In genomic region chr3:58573638-58574037, GRCh38 we compare ENCODE assay signal across 21 cellular contexts. TPM values are rescaled to one million over a fixed set of nuclear protein-coding genes. Genes with fewer than 3 reads are reported as not detected.
DNase-seq lines count a peak whose midpoint lies in the region; ATAC-seq and TF ChIP-seq lines count a peak whose summit lies in the region.
"Had no signal": no experiment of that assay in that cellular context is flagged by ENCODE, and none has a peak within 500 bp of the region (broad histone marks: within the 10 kb centered on the region; RNA-seq: fewer than 3 reads in every experiment).

No MANE protein-coding gene starts in this region.

- H3K4me3 ChIP-seq in thyroid gland (replicated peaks in 1 of 3) (no peak overlapping the region), coronary artery (no peak overlapping the region), aorta (ENCODE audit: low read length in 2 of 2) (no peak overlapping the region)

- no peak for DNase-seq in WTC11 (ENCODE audit: low spot score)
- DNase-seq in fibroblast of gingiva (ENCODE audit: low read depth), result peak; percentile 57
- peak; percentile 74 for DNase-seq in left kidney (ENCODE audit: low read depth, low spot score)
- no peak for DNase-seq in thyroid gland
- no peak for DNase-seq in coronary artery (ENCODE audit: low spot score)
- no peak for DNase-seq in aorta
- DNase-seq in T-cell, result no peak
- DNase-seq: activated CD4-positive, alpha-beta T cell treated with anti-CD3 and anti-CD28 coated beads, Interleukin-2, amount 10 ng/mL, durations not matched to agents 7 days and 5 days; activated CD8-positive, alpha-beta memory T cell treated with anti-CD3 and anti-CD28 coated beads, Interleukin-2, amount 50 U/mL, for 4 hours; activated naive CD8-positive, alpha-beta T cell treated with anti-CD3 and anti-CD28 coated beads, Interleukin-2, amount 50 U/mL, for 24 hours; central memory CD4-positive, alpha-beta T cell; DND-41; effector memory CD8-positive, alpha-beta T cell; Karpas-422; NCI-H1105 treated with DMSO at 0.1 percent for 48 hours; NCI-H2107; NCI-H524 treated with DMSO at 0.1 percent for 48 hours; nucleus accumbens; retina; T-helper 1 cell had no signal

- peak overlapping the region; percentile 44 to 69 (median 52) for H3K27ac ChIP-seq in thyroid gland
- peak overlapping the region in 1 of 2 donors; percentile 74 for H3K27ac ChIP-seq in coronary artery
- no peak overlapping the region for H3K27ac ChIP-seq in aorta (ENCODE audit: low read depth in 1 of 2, low read length in 2 of 2)

- H3K27me3 ChIP-seq in thyroid gland (no peaks in the 10 kb centered on the region), aorta (ENCODE audit: control insufficient read depth in 1 of 2, insufficient read depth in 2 of 2, low read length in 1 of 2) (no peaks in the 10 kb centered on the region)

- peaks cover 33% of the 10 kb centered on the region for H3K4me1 Mint-ChIP-seq in WTC11
- peaks cover 5 to 6% (median 5%) of the 10 kb centered on the region in 3 donors for H3K4me1 Mint-ChIP-seq in T-cell

- H3K9me3 ChIP-seq in thyroid gland, result no peaks in the 10 kb centered on the region
- no peaks in the 10 kb centered on the region for H3K9me3 ChIP-seq in aorta (ENCODE audit: control insufficient read depth, low read length)

- no peak for TF ChIP-seq POLR2A in thyroid gland (IDR thresholded peaks at IDR 0.05)

- intact Hi-C loops in thyroid gland (cut with DNase I) (no loop called here), aorta (cut with DNase I) (no loop called here)

- POLR2A ChIA-PET in WTC11 (lab: Charles Lee) (interaction anchor here (1.0 kb wide), 1 partner anchor 14 kb away, joined by 3 read pairs; no protein-coding TSS in a partner anchor), T-cell (lab: Charles Lee) (no interaction called here)

- H3K27me3 Mint-ChIP-seq in WTC11 (ENCODE audit: low read depth) (peaks cover 6% of the 10 kb centered on the region), T-cell (peaks cover 0 to 9% of the 10 kb centered on the region in 2 donors)

- H3K9me3 Mint-ChIP-seq in WTC11 (peaks cover 11% of the 10 kb centered on the region), T-cell (no peaks in the 10 kb centered on the region)
- H3K9me3 Mint-ChIP-seq: activated CD4-positive, alpha-beta T cell treated with anti-CD3 and anti-CD28 coated beads, Interleukin-2, amount 10 ng/mL, durations not matched to agents 7 days and 5 days; activated naive CD8-positive, alpha-beta T cell treated with anti-CD3 and anti-CD28 coated beads, Interleukin-2, amount 50 U/mL, for 24 hours; effector memory CD8-positive, alpha-beta T cell had no signal

- CTCF ChIA-PET in WTC11 (lab: Charles Lee) (interaction anchor here (0.9 to 14.3 kb wide), 7 partner anchors 8 to 62 kb away, joined by 3 to 223 read pairs (median 5); no protein-coding TSS in a partner anchor), T-cell (lab: Charles Lee) (interaction anchor here in 1 of 2 donors (0.5 kb wide), 1 partner anchor 1031 kb away, joined by 6 read pairs; no protein-coding TSS in a partner anchor)

- H3K36me3 Mint-ChIP-seq in WTC11 (peaks cover 2% of the 10 kb centered on the region; the same call in 1 of the 2 replicates), T-cell (no peaks in the 10 kb centered on the region)

- no peak overlapping the region for H3K4me3 Mint-ChIP-seq in WTC11
- no peak overlapping the region for H3K4me3 Mint-ChIP-seq in T-cell
- H3K4me3 Mint-ChIP-seq: activated CD4-positive, alpha-beta T cell treated with anti-CD3 and anti-CD28 coated beads, Interleukin-2, amount 10 ng/mL, durations not matched to agents 7 days and 5 days; activated naive CD8-positive, alpha-beta T cell treated with anti-CD3 and anti-CD28 coated beads, Interleukin-2, amount 50 U/mL, for 24 hours; effector memory CD8-positive, alpha-beta T cell had no signal

- H3K4me1 ChIP-seq in thyroid gland (peaks cover 58 to 88% of the 10 kb centered on the region in 2 donors), aorta (ENCODE audit: control insufficient read depth in 1 of 2, insufficient read depth in 2 of 2, low read length in 2 of 2) (no peaks in the 10 kb centered on the region)

- TF ChIP-seq CTCF in WTC11 (IDR thresholded peaks at IDR 0.05), result no peak
- TF ChIP-seq CTCF in thyroid gland (IDR thresholded peaks at IDR 0.05), result no peak
- no peak for TF ChIP-seq CTCF in coronary artery (IDR thresholded peaks at IDR 0.05)

- H3K36me3 ChIP-seq in thyroid gland (no peaks in the 10 kb centered on the region), aorta (ENCODE audit: control insufficient read depth in 1 of 2, insufficient read depth in 2 of 2, low read length in 1 of 2) (no peaks in the 10 kb centered on the region)

- no peak overlapping the region for H3K27ac Mint-ChIP-seq in WTC11
- H3K27ac Mint-ChIP-seq in T-cell, result no peak overlapping the region
- H3K27ac Mint-ChIP-seq: activated CD4-positive, alpha-beta T cell treated with anti-CD3 and anti-CD28 coated beads, Interleukin-2, amount 10 ng/mL, durations not matched to agents 7 days and 5 days; activated naive CD8-positive, alpha-beta T cell treated with anti-CD3 and anti-CD28 coated beads, Interleukin-2, amount 50 U/mL, for 24 hours; effector memory CD8-positive, alpha-beta T cell had no signal

- ATAC-seq in WTC11, result peak; percentile 23
- no peak for ATAC-seq in HG03108 (IDR thresholded peaks at IDR 0.05; ENCODE audit: unreplicated experiment)
- no peak for ATAC-seq in aorta (ENCODE audit: low FRiP score)
- no peak for ATAC-seq in T-cell (replicated peaks in 1 of 4)
- ATAC-seq: activated naive CD8-positive, alpha-beta T cell treated with anti-CD3 and anti-CD28 coated beads, Interleukin-2, amount 50 U/mL, for 24 hours; effector memory CD8-positive, alpha-beta T cell had no signal

- WGBS in thyroid gland, 2 donors, result 64 to 65% methylated on average over 4 to 7 of the region's 7 CpGs
- WGBS in aorta, 2 donors, result 74% methylated on average over 7 of the region's 7 CpGs

TF ChIP-seq in WTC11, 78 proteins besides CTCF, POLR2A, EP300 and RAD21:
- TF ChIP-seq ZNF121 (CRISPR knock-in tag; IDR thresholded peaks at IDR 0.05), result no peak
- TF ChIP-seq ZNF219 (CRISPR knock-in tag; IDR thresholded peaks at IDR 0.05; ENCODE audit: borderline replicate concordance), result no peak
- no peak for TF ChIP-seq ATF1 (CRISPR knock-in tag; IDR thresholded peaks at IDR 0.05)

RNA-seq across cellular contexts. Expression of gene FAM107A, which starts 3.6 kb away (rescaled TPM):
- total RNA-seq in WTC11 (2021) (0.31 to 0.76 TPM (median 0.55 TPM) in 3 replicates), thyroid gland (100 to 1,000 TPM in 1 of 4 donors, 10 to 100 TPM in 3; 62.3 to 137 (median 83.3) TPM), aorta (10 to 100 TPM; 10.2 to 23.6 TPM), T-cell (under 1 TPM in 1 of 5 donors, not detected in 4; 0.09 TPM)
- 1 to 10 TPM; 3.8 to 5.6 TPM for polyA plus RNA-seq in aorta
- total RNA-seq: activated CD4-positive, alpha-beta T cell treated with anti-CD3 and anti-CD28 coated beads, Interleukin-2, amount 10 ng/mL, durations not matched to agents 7 days and 5 days had no signal

RNA-seq across cellular contexts. Expression of gene ACOX2, which starts 36.6 kb away (rescaled TPM):
- total RNA-seq in WTC11 (2021) (1.1 to 1.8 TPM (median 1.1 TPM) in 3 replicates), thyroid gland (10 to 100 TPM; 17.8 to 62.2 (median 37.4) TPM), aorta (10 to 100 TPM; 12.9 to 31.5 TPM), T-cell (under 1 TPM in 1 of 5 donors, not detected in 4; 0.23 TPM)
- 10 to 100 TPM; 10.6 to 68.7 TPM for polyA plus RNA-seq in aorta
- total RNA-seq: activated CD4-positive, alpha-beta T cell treated with anti-CD3 and anti-CD28 coated beads, Interleukin-2, amount 10 ng/mL, durations not matched to agents 7 days and 5 days had no signal

Comparison
In these comparisons a context has a peak if more than half of its experiments do, and no peak if none do; other contexts are left out.
1. DNase-seq: peak in fibroblast of gingiva (single experiment) and left kidney (single experiment); none in WTC11 (single experiment), thyroid gland (0 of 2), coronary artery (single experiment), aorta (0 of 2) and T-cell (0 of 34).
2. H3K27ac ChIP-seq: peak in thyroid gland (3 of 3); none in aorta (0 of 2).